Comparison of ENCODE assay signal across 24 cellular contexts in the genomic region with DNA sequence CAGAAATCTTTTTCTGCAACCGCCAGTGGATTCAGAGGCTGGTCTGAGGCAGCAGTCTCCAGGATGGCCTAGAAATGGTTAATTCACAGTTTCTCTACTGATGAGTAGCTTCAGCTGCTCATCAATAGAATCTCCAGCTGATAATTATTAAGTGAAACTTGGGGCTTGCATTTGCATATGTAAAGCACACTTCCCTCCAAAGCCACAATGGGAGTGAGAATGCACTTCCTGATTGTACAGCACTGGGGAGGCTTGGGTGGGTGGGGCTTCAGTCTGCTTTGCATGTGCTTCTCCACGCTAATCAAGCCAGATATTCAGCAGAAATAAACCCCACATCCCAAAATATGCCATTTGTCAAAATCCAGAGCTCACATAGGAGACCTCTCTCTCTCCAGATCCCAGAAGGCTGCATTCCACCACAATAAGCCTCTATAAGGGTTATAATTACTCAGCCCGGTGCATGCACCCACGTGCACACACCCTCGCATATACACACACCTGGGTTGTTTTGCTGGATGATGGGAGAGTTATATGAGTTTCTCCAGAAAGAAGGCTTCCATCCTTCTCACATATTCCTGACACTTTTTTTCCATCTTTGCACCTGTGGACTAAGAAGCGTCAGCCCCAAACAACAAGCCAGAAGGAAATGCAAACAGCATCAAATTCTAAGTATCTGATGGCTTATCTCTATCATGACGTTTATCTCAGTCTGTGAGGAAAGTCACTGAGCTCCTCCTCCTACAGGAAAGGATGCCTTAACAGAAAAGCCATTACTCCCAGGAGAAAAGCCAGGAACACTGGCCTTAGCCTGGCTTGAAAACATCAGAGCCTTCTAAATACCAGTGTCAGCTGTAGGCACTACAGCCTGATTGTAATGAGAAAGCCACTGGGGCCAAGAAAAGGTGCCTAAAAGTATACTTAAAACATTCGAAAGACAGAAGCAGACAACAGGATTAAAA.
DNase-seq lines count a peak whose midpoint lies in the region; ATAC-seq, FAIRE-seq and TF ChIP-seq lines count a peak whose summit lies in the region.
"Had no signal": no experiment of that assay in that cellular context is flagged by ENCODE, and none has a peak within 500 bp of the region (broad histone marks: within the 10 kb centered on the region; RNA-seq: fewer than 3 reads in every experiment).

No MANE protein-coding gene starts in this region.

- no peaks in the 10 kb centered on the region for H3K79me2 ChIP-seq in Karpas-422 (ENCODE audit: low read length)
- H3K79me2 ChIP-seq in H1 (ENCODE audit: control insufficient read depth in 1 of 2, insufficient read depth in 2 of 2, low read length in 2 of 2) = peaks cover 6 to 93% of the 10 kb centered on the region in 2 experiments; a peak in 3 of 4 replicates

- H3K4me3 Mint-ChIP-seq in CD4-positive, alpha-beta T cell = no peak overlapping the region
- H3K4me3 Mint-ChIP-seq: activated CD4-positive, alpha-beta T cell treated with anti-CD3 and anti-CD28 coated beads, Interleukin-2, amount 10 ng/mL, durations not matched to agents 24 days and 14 days had no signal

- peak overlapping the region; percentile 67 for H2BK5ac ChIP-seq in H1 (ENCODE audit: low read depth, low read length)

- no peak overlapping the region for H2AK5ac ChIP-seq in H1 (ENCODE audit: low read depth, low read length)

- H3K27me3 Mint-ChIP-seq in CD4-positive, alpha-beta T cell = no peaks in the 10 kb centered on the region
- H3K27me3 Mint-ChIP-seq: activated CD4-positive, alpha-beta T cell treated with anti-CD3 and anti-CD28 coated beads, Interleukin-2, amount 10 ng/mL, durations not matched to agents 24 days and 14 days had no signal

- H3K27me3 ChIP-seq in Karpas-422 (ENCODE audit: low read length) (no peaks in the 10 kb centered on the region), H1 (replicated peaks in 1 of 4; ENCODE audit: control insufficient read depth in 3 of 4, extremely low read depth in 1 of 4, insufficient read depth in 3 of 4, low read length in 3 of 4) (no peaks in the 10 kb centered on the region), neuron (ENCODE audit: insufficient read depth, low read length) (no peaks in the 10 kb centered on the region)
- no peaks in the 10 kb centered on the region for H3K27me3 ChIP-seq in CD4-positive, alpha-beta T cell (ENCODE audit: control insufficient read depth, insufficient read depth, low read length)
- H3K27me3 ChIP-seq: gastrocnemius medialis, pancreas, thyroid gland had no signal

- FAIRE-seq in H1 (lab: Jason Lieb, UNC) = peak; percentile 65
- FAIRE-seq: pancreas had no signal

- DNase-seq in Karpas-422 (peak; percentile 55), H1 (ENCODE audit: low read depth in 1 of 2, low spot score in 2 of 2) (no peak), MV-4-11 (lab: John Stamatoyannopoulos, UW) (no peak)
- no peak for DNase-seq in CD4-positive, alpha-beta T cell
- DNase-seq: activated CD4-positive, alpha-beta T cell treated with anti-CD3 and anti-CD28 coated beads, Interleukin-2, amount 10 ng/mL, durations not matched to agents 24 days and 14 days; activated CD8-positive, alpha-beta memory T cell treated with anti-CD3 and anti-CD28 coated beads, Interleukin-2, amount 50 U/mL, for 48 hours; activated naive CD4-positive, alpha-beta T cell treated with Interleukin-2 at 50 U/mL for 16 hours; aorta; DMS53; gastrocnemius medialis; islet precursor cell; NCI-H187 treated with DMSO at 0.1 percent for 48 hours; NCI-H510A; pancreas; PC-3; stimulated activated CD4-positive, alpha-beta T cell treated with anti-CD3 and anti-CD28 coated beads, Interleukin-4, amount 100 ng/mL, for 4 hours; T1000; thyroid gland had no signal

- H2BK120ac ChIP-seq in H1 (replicated peaks; ENCODE audit: low read depth, low read length) = no peak overlapping the region

- H3K18ac ChIP-seq in H1 (ENCODE audit: extremely low read depth, low read length) = peak overlapping the region; percentile 62; the same call in 1 of the 2 replicates

- H4K91ac ChIP-seq in H1 (replicated peaks; ENCODE audit: insufficient read length, low read length) = peak overlapping the region; percentile 5

- H4K5ac ChIP-seq in H1 (ENCODE audit: insufficient read length, low read depth, low read length) = no peak overlapping the region

- H3K56ac ChIP-seq in H1 (replicated peaks; ENCODE audit: insufficient read length, low read depth, low read length) = no peak overlapping the region

- POLR2A ChIA-PET in H1 (lab: Charles Lee; ENCODE audit: partially characterized antibody) = no interaction called here
- POLR2A ChIA-PET in CD4-positive, alpha-beta T cell (lab: Charles Lee) = no interaction called here

- no peak overlapping the region for H3K4me2 ChIP-seq in Karpas-422 (ENCODE audit: low read depth, low read length, poor library complexity, severe bottlenecking)
- H3K4me2 ChIP-seq in H1 (ENCODE audit: insufficient read depth in 1 of 2, low read depth in 2 of 2, low read length in 2 of 2) = peak overlapping the region; percentile 47 to 58

- ATAC-seq in GM18861 (IDR thresholded peaks at IDR 0.05; ENCODE audit: unreplicated experiment) (peak; percentile 59), HG02885 (IDR thresholded peaks at IDR 0.05; ENCODE audit: poor library complexity, unreplicated experiment) (no peak)
- ATAC-seq in CD4-positive, alpha-beta T cell (ENCODE audit: poor library complexity) = no peak
- ATAC-seq: gastrocnemius medialis, pancreas, PC-3 had no signal

- TF ChIP-seq POLR2A in H1 (IDR thresholded peaks at IDR 0.05; ENCODE audit: control extremely low read depth in 1 of 2, low read depth in 2 of 2, low read length in 2 of 2) = no peak

- no peak overlapping the region for H2BK15ac ChIP-seq in H1 (ENCODE audit: low read length)

- H3K36me3 Mint-ChIP-seq in CD4-positive, alpha-beta T cell (ENCODE audit: low read depth) = no peaks in the 10 kb centered on the region

- H4K8ac ChIP-seq in H1 (ENCODE audit: extremely low read depth, insufficient read depth, low read length) = no peak overlapping the region

- no peaks in the 10 kb centered on the region for H3K4me1 Mint-ChIP-seq in CD4-positive, alpha-beta T cell (ENCODE audit: low read depth)
- H3K4me1 Mint-ChIP-seq: activated CD4-positive, alpha-beta T cell treated with anti-CD3 and anti-CD28 coated beads, Interleukin-2, amount 10 ng/mL, durations not matched to agents 24 days and 14 days had no signal

- H3K27ac Mint-ChIP-seq in CD4-positive, alpha-beta T cell = no peak overlapping the region
- H3K27ac Mint-ChIP-seq: activated CD4-positive, alpha-beta T cell treated with anti-CD3 and anti-CD28 coated beads, Interleukin-2, amount 10 ng/mL, durations not matched to agents 24 days and 14 days had no signal

- no peak overlapping the region for H3K9ac ChIP-seq in Karpas-422 (ENCODE audit: low read length)
- H3K9ac ChIP-seq in H1 (replicated peaks in 1 of 4; ENCODE audit: extremely low read depth in 1 of 4, low read depth in 3 of 4, low read length in 3 of 4) = no peak overlapping the region

- H3K27ac ChIP-seq in Karpas-422 (ENCODE audit: low read length) = no peak overlapping the region
- peak overlapping the region; percentile 1; the same call in 1 of the 2 replicates for H3K27ac ChIP-seq in H1 (ENCODE audit: low read depth, low read length)
- no peak overlapping the region for H3K27ac ChIP-seq in CD4-positive, alpha-beta T cell (ENCODE audit: low read depth, low read length)
- H3K27ac ChIP-seq: C4-2B, coronary artery, gastrocnemius medialis, pancreas, SK-N-MC, thyroid gland had no signal

- no peak overlapping the region for H3K23ac ChIP-seq in H1 (ENCODE audit: insufficient read length)

- TF ChIP-seq EP300 in H1 (IDR thresholded peaks at IDR 0.05; ENCODE audit: borderline replicate concordance in 1 of 2, low read depth in 2 of 2, low read length in 2 of 2) = no peak

- H3K9me3 ChIP-seq in Karpas-422 (ENCODE audit: low read length) = no peaks in the 10 kb centered on the region
- no peaks in the 10 kb centered on the region for H3K9me3 ChIP-seq in H1 (ENCODE audit: insufficient read depth in 2 of 2, low read depth in 1 of 2, low read length in 1 of 2)
- H3K9me3 ChIP-seq in neuron (ENCODE audit: low read length) = no peaks in the 10 kb centered on the region
- H3K9me3 ChIP-seq in CD4-positive, alpha-beta T cell (ENCODE audit: control insufficient read depth, low read length) = no peaks in the 10 kb centered on the region
- H3K9me3 ChIP-seq: gastrocnemius medialis, pancreas, thyroid gland had no signal

- peak overlapping the region; percentile 64; the same call in 1 of the 2 replicates for H2BK12ac ChIP-seq in H1 (ENCODE audit: low read depth, low read length)

- peaks cover 10% of the 10 kb centered on the region for H3K4me1 ChIP-seq in Karpas-422 (ENCODE audit: low read length)
- H3K4me1 ChIP-seq in H1 (replicated peaks in 1 of 4; ENCODE audit: control insufficient read depth in 3 of 4, insufficient read depth in 4 of 4, low read length in 3 of 4) = peaks cover 8 to 33% (median 21%) of the 10 kb centered on the region in 4 experiments; a peak in 5 of 7 replicates
- peaks cover 31% of the 10 kb centered on the region for H3K4me1 ChIP-seq in neuron (ENCODE audit: insufficient read depth, low read length)
- H3K4me1 ChIP-seq: thyroid gland had no signal

- H4K20me1 ChIP-seq in Karpas-422 (ENCODE audit: insufficient read depth, low read depth, low read length) (no peaks in the 10 kb centered on the region), H1 (replicated peaks in 1 of 2; ENCODE audit: control insufficient read depth in 1 of 2, insufficient read depth in 2 of 2, low read length in 2 of 2) (peaks cover 4 to 8% of the 10 kb centered on the region in 2 experiments)

- WGBS in H1 (ENCODE audit: extremely low coverage in 1 of 2, insufficient coverage in 1 of 2, insufficient read length in 1 of 2, insufficient replicate concordance in 2 of 2, low coverage in 1 of 2, low lambda C conversion rate in 2 of 2, missing lambda C conversion rate in 1 of 2), 2 experiments = 30% methylated on average over 8 of the region's 8 CpGs; no CpG with 5 or more reads in 1 of the 2 experiments

- H3K23me2 ChIP-seq in H1 (ENCODE audit: low read depth, low read length) = no peaks in the 10 kb centered on the region

- CTCF ChIA-PET in H1 (lab: Charles Lee; ENCODE audit: partially characterized antibody) = interaction anchor here (1.5 kb wide), 1 partner anchor 11 kb away, joined by 3 read pairs; no protein-coding TSS in a partner anchor
- CTCF ChIA-PET in CD4-positive, alpha-beta T cell (lab: Charles Lee) = no interaction called here

- H3K9me2 ChIP-seq in Karpas-422 (replicated peaks; ENCODE audit: insufficient read depth, low read length) = no peaks in the 10 kb centered on the region

- H2BK20ac ChIP-seq in H1 (ENCODE audit: low read length) = no peak overlapping the region

- H2AFZ ChIP-seq in Karpas-422 (ENCODE audit: low read length) = no peak overlapping the region
- no peak overlapping the region for H2AFZ ChIP-seq in H1 (ENCODE audit: low read length)
- no peak overlapping the region for H2AFZ ChIP-seq in neuron (ENCODE audit: low read depth, low read length)

- H3K79me1 ChIP-seq in H1 (ENCODE audit: low read depth, low read length) = no peaks in the 10 kb centered on the region; the same call in 1 of the 2 replicates

- H3K9me3 Mint-ChIP-seq in CD4-positive, alpha-beta T cell = no peaks in the 10 kb centered on the region

- intact Hi-C loops in CD4-positive, alpha-beta T cell (cut with DNase I, micrococcal nuclease) = no loop called here

- no peak for TF ChIP-seq CTCF in H1 (IDR thresholded peaks at IDR 0.05; ENCODE audit: control extremely low read depth in 1 of 3, insufficient read depth in 1 of 3, low read depth in 1 of 3, low read length in 3 of 3)
- no peak for TF ChIP-seq CTCF in CD4-positive, alpha-beta T cell (IDR thresholded peaks at IDR 0.05)

- H3K36me3 ChIP-seq in Karpas-422 (ENCODE audit: insufficient read depth, low read length) = no peaks in the 10 kb centered on the region
- no peaks in the 10 kb centered on the region for H3K36me3 ChIP-seq in H1 (ENCODE audit: control insufficient read depth in 2 of 4, insufficient read depth in 4 of 4, low read length in 3 of 4)
- no peaks in the 10 kb centered on the region for H3K36me3 ChIP-seq in neuron (ENCODE audit: insufficient read depth, low read length)
- H3K36me3 ChIP-seq: gastrocnemius medialis, pancreas, thyroid gland had no signal

- no peak overlapping the region for H3K4me3 ChIP-seq in Karpas-422 (ENCODE audit: low read length)
- H3K4me3 ChIP-seq in H1 (ENCODE audit: extremely low read depth in 1 of 4, insufficient read depth in 2 of 4, low read depth in 3 of 4, low read length in 4 of 4) = peak overlapping the region in 2 of 4 experiments; percentile 2 to 4; a peak in 2 of 8 replicates
- peak overlapping the region; percentile 4 for H3K4me3 ChIP-seq in neuron (ENCODE audit: low read length)
- H3K4me3 ChIP-seq: coronary artery, gastrocnemius medialis, pancreas, SK-N-MC, thyroid gland had no signal

- H3K4ac ChIP-seq in H1 (replicated peaks; ENCODE audit: insufficient read length, low read depth, low read length) = no peak overlapping the region

- no peak for TF ChIP-seq RAD21 in H1 (IDR thresholded peaks at IDR 0.05 in 1 of 2, conservative IDR thresholded peaks at IDR 0.05 in 1 of 2; ENCODE audit: low read depth in 2 of 2, low read length in 2 of 2)

- peak overlapping the region; percentile 54 for H3K14ac ChIP-seq in H1 (ENCODE audit: insufficient read length)
